In the genomic region with DNA sequence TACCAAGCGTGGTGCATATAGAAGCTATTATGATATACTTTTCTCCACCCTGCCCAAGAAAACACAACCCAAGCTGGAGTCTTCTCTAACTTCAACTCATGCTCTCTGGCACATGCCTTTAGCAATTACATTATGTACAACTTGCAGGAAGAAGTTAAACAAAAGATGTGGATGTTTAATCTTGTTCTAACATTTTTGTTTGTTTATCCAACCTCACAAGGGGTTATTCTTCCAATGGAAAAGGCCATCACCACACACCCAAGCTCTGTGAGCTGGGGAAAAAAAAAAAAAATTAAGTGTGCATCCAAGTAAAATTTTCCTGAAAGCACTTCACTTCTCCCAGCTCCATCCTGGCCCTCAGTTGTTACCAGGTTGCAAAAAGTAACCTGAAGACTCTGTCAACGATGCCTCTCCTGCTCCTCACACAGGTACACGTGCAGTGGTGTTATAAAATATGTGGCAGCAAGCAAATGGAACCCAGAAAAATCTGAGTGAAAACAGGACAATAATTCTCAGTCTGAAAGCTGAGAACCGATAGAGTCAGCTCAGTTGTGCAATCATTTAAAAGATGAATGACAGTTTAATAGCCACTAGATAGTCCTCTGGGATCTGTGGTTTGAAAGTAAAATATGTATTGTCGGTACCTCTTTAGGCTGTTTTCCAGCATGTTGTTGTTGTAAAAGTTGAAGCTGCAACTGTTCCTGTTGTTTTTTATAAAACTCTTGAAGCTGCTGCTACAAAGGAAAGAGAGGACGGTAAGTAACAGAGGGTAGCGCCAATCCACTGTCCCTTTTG, we compare ENCODE assay signal across 11 cellular contexts.
A peak's percentile ranks its signal among the peaks of the same experiment; 100 is the strongest.
DNase-seq lines count a peak whose midpoint lies in the region; ATAC-seq and TF ChIP-seq lines count a peak whose summit lies in the region.
"Had no signal": no experiment of that assay in that cellular context is flagged by ENCODE, and none has a peak within 500 bp of the region (broad histone marks: within the 10 kb centered on the region; RNA-seq: fewer than 3 reads in every experiment).

No MANE protein-coding gene starts in this region.

- no peak overlapping the region for H2AFZ ChIP-seq in ACC112 (ENCODE audit: low read length, unreplicated experiment)

- ATAC-seq in HG03097 (IDR thresholded peaks at IDR 0.05; ENCODE audit: low FRiP score, unreplicated experiment) = no peak
- no peak for ATAC-seq in GM21423 (IDR thresholded peaks at IDR 0.05; ENCODE audit: unreplicated experiment)
- ATAC-seq: effector memory CD8-positive, alpha-beta T cell had no signal

- peaks cover 18% of the 10 kb centered on the region; the same call in 1 of the 2 replicates for H3K36me3 ChIP-seq in ACC112 (ENCODE audit: insufficient read depth, low read length)
- peaks cover 23% of the 10 kb centered on the region for H3K36me3 ChIP-seq in adipocyte (ENCODE audit: control insufficient read depth, insufficient read depth, low read length, severe bottlenecking)
- H3K36me3 ChIP-seq in mesodermal cell (ENCODE audit: control insufficient read depth, insufficient read depth, low read length) = no peaks in the 10 kb centered on the region

- H3K9ac ChIP-seq in adipocyte (ENCODE audit: low read length) = no peak overlapping the region

- no peak for TF ChIP-seq CTCF in HFFc6 (IDR thresholded peaks at IDR 0.05)

- peaks cover 61% of the 10 kb centered on the region for H3K36me3 Mint-ChIP-seq in HFFc6 (ENCODE audit: low read depth)

- no peaks in the 10 kb centered on the region for H3K27me3 ChIP-seq in ACC112 (ENCODE audit: insufficient read depth, low read length)
- no peaks in the 10 kb centered on the region for H3K27me3 ChIP-seq in adipocyte (replicated peaks; ENCODE audit: control insufficient read depth, insufficient read depth, low read length)

- no peak overlapping the region; the same call in 1 of the 2 replicates for H3K4me3 Mint-ChIP-seq in HFFc6

- in situ Hi-C loops in G401 (cut with HindIII; ENCODE audit: low sequenced_read_pairs) = no loop called here

- WGBS in mesodermal cell (ENCODE audit: insufficient coverage in 2 of 2), 2 experiments = 89 to 92% methylated on average over 4 of the region's 7 CpGs

- H3K9me3 Mint-ChIP-seq in HFFc6 = no peaks in the 10 kb centered on the region
- H3K9me3 Mint-ChIP-seq: effector memory CD8-positive, alpha-beta T cell had no signal

- H3K27ac ChIP-seq in ACC112 (ENCODE audit: low read depth, low read length) (peak overlapping the region; percentile 67), mesodermal cell (ENCODE audit: low read depth, low read length, severe bottlenecking) (peak overlapping the region; percentile 39)
- H3K27ac ChIP-seq: HL-60 had no signal

- H3K9me3 ChIP-seq in adipocyte (ENCODE audit: control insufficient read depth, low read length) (no peaks in the 10 kb centered on the region), mesodermal cell (ENCODE audit: control insufficient read depth, low read length) (no peaks in the 10 kb centered on the region)

- DNase-seq in HFFc6 (peak; percentile 17), adipocyte (ENCODE audit: low read depth) (peak; percentile 73), SK-N-DZ (ENCODE audit: low spot score) (no peak), G401 (ENCODE audit: low spot score) (no peak)
- DNase-seq: effector memory CD8-positive, alpha-beta T cell; NCI-H748 treated with DMSO at 0.1 percent for 48 hours had no signal

- peaks cover 65% of the 10 kb centered on the region for H3K4me1 ChIP-seq in ACC112 (ENCODE audit: control insufficient read depth, insufficient read depth, low read length, unreplicated experiment)
- peaks cover 46% of the 10 kb centered on the region for H3K4me1 ChIP-seq in adipocyte (ENCODE audit: control insufficient read depth, insufficient read depth, low read length)
- peaks cover 64% of the 10 kb centered on the region for H3K4me1 ChIP-seq in mesodermal cell (ENCODE audit: control insufficient read depth, insufficient read depth, low read length, poor library complexity, severe bottlenecking)

- peaks cover 77% of the 10 kb centered on the region for H3K79me2 ChIP-seq in ACC112 (ENCODE audit: control insufficient read depth, insufficient read depth, low read length, unreplicated experiment)

- peak overlapping the region; percentile 58 for H3K27ac Mint-ChIP-seq in HFFc6

- H3K27me3 Mint-ChIP-seq in HFFc6 (ENCODE audit: insufficient read depth) = peaks cover 2% of the 10 kb centered on the region; the same call in 1 of the 2 replicates
- H3K27me3 Mint-ChIP-seq: effector memory CD8-positive, alpha-beta T cell had no signal

- H3K4me3 ChIP-seq in ACC112 (ENCODE audit: low read depth, low read length) (peak overlapping the region; percentile 27; the same call in 1 of the 2 replicates), adipocyte (ENCODE audit: low read length) (peak overlapping the region; percentile 34), mesodermal cell (ENCODE audit: extremely low read depth, insufficient read depth, low read length, poor library complexity, severe bottlenecking) (no peak overlapping the region)

- H3K4me1 Mint-ChIP-seq in HFFc6 (ENCODE audit: low read depth) = peaks cover 7% of the 10 kb centered on the region; the same call in 1 of the 2 replicates

Comparison
In these comparisons a context has a peak if more than half of its experiments do, and no peak if none do; other contexts are left out.
1. DNase-seq: peak in HFFc6 (single experiment) and adipocyte (single experiment); none in SK-N-DZ (single experiment) and G401 (single experiment).